Comparison of ENCODE assay signal across 1 cellular context in genomic region chr15:89526601-89527441, GRCh38.
TF ChIP-seq lines count a peak whose summit lies in the region.

No MANE protein-coding gene starts in this region.

TF ChIP-seq in H1, 55 proteins besides CTCF, POLR2A, EP300 and RAD21:
- TF ChIP-seq TBP (IDR thresholded peaks at IDR 0.05; ENCODE audit: low read depth, low read length), result no peak
- TF ChIP-seq SP2 (IDR thresholded peaks at IDR 0.05; ENCODE audit: low read length), result no peak
- TF ChIP-seq CREB1 (IDR thresholded peaks at IDR 0.05), result no peak
- no peak for TF ChIP-seq USF2 (IDR thresholded peaks at IDR 0.05; ENCODE audit: low read length)
- TF ChIP-seq RNF2 (IDR thresholded peaks at IDR 0.05; ENCODE audit: borderline replicate concordance, low read depth, low read length, missing control alignments, poor library complexity, severe bottlenecking), result no peak
- TF ChIP-seq SIX5 (IDR thresholded peaks at IDR 0.05; ENCODE audit: low read depth, low read length), result no peak
- TF ChIP-seq KDM5A (IDR thresholded peaks at IDR 0.05; ENCODE audit: low read length), result no peak
- TF ChIP-seq NANOG (IDR thresholded peaks at IDR 0.05; ENCODE audit: insufficient read depth, low read depth, low read length, poor library complexity, severe bottlenecking), result no peak
- no peak for TF ChIP-seq CHD2 (IDR thresholded peaks at IDR 0.05; ENCODE audit: low read length)
- TF ChIP-seq RBBP5 (IDR thresholded peaks at IDR 0.05; ENCODE audit: borderline replicate concordance, low read depth, low read length), result no peak
- TF ChIP-seq CBX8 (IDR thresholded peaks at IDR 0.05; ENCODE audit: borderline replicate concordance, low read depth, low read length), result no peak
- TF ChIP-seq POLR2AphosphoS5 (IDR thresholded peaks at IDR 0.05; ENCODE audit: low read depth, low read length), result no peak
- no peak for TF ChIP-seq E2F6 (IDR thresholded peaks at IDR 0.05)
- TF ChIP-seq PHF8 (conservative IDR thresholded peaks at IDR 0.05; ENCODE audit: low read depth, low read length), result no peak
TF ChIP-seq in H1: peak in this region for 0.
